10 cellular contexts compared by ENCODE assay signal in genomic region chr21:45011911-45012660, GRCh38.
DNase-seq lines count a peak whose midpoint lies in the region; ATAC-seq and TF ChIP-seq lines count a peak whose summit lies in the region.
"Had no signal": no experiment of that assay in that cellular context is flagged by ENCODE, and none has a peak within 500 bp of the region (broad histone marks: within the 10 kb centered on the region; RNA-seq: fewer than 3 reads in every experiment).

No MANE protein-coding gene starts in this region.

- H3K27ac ChIP-seq in psoas muscle: no peak overlapping the region

- H3K27ac Mint-ChIP-seq in effector memory CD8-positive, alpha-beta T cell: no peak overlapping the region
- H3K27ac Mint-ChIP-seq: activated CD8-positive, alpha-beta T cell treated with anti-CD3 and anti-CD28 coated beads for 36 hours had no signal

- peaks cover 15% of the 10 kb centered on the region for H3K4me1 ChIP-seq in psoas muscle

- H3K4me3 ChIP-seq in fibroblast of villous mesenchyme (ENCODE audit: low read depth, low read length): no peak overlapping the region
- no peak overlapping the region for H3K4me3 ChIP-seq in psoas muscle
- H3K4me3 ChIP-seq in lower leg skin (ENCODE audit: low read depth, poor library complexity, severe bottlenecking): no peak overlapping the region
- H3K4me3 ChIP-seq: lung had no signal

- no peak for TF ChIP-seq POLR2A in lower leg skin (IDR thresholded peaks at IDR 0.05)

- peaks cover 0 to 3% of the 10 kb centered on the region in 2 donors for H3K4me1 Mint-ChIP-seq in effector memory CD8-positive, alpha-beta T cell (ENCODE audit: low read depth in 2 of 2)

- no peaks in the 10 kb centered on the region for H3K27me3 ChIP-seq in psoas muscle (ENCODE audit: insufficient read depth in 3 of 3, low read length in 2 of 3)

- TF ChIP-seq CTCF in fibroblast of villous mesenchyme (IDR thresholded peaks at IDR 0.05; ENCODE audit: insufficient read depth, low read depth, low read length): peak; percentile 34
- TF ChIP-seq CTCF in psoas muscle (IDR thresholded peaks at IDR 0.05): peak; percentile 4
- no peak for TF ChIP-seq CTCF in lower leg skin (IDR thresholded peaks at IDR 0.05)

- intact Hi-C loops in psoas muscle (cut with DNase I) (no loop called here), lower leg skin (cut with DNase I; ENCODE audit: low total_unique reads) (no loop called here)

- 41 to 55% (median 43%) methylated on average over 30 of the region's 30 CpGs for WGBS in psoas muscle, 3 donors
- 66 to 71% methylated on average over 26 to 28 of the region's 30 CpGs for WGBS in lower leg skin, 2 donors

- H3K36me3 ChIP-seq in psoas muscle (ENCODE audit: insufficient read depth in 1 of 2, low read depth in 1 of 2): no peaks in the 10 kb centered on the region

- no peaks in the 10 kb centered on the region for H3K36me3 Mint-ChIP-seq in effector memory CD8-positive, alpha-beta T cell (ENCODE audit: insufficient read depth)

- peak; percentile 99 for DNase-seq in EL
- DNase-seq in RPMI7951 (ENCODE audit: low read depth): peak; percentile 84
- peak; percentile 88 for DNase-seq in fibroblast of villous mesenchyme (ENCODE audit: low read depth)
- peak; percentile 61 to 62 for DNase-seq in psoas muscle
- DNase-seq in NOMO-1 treated with dmso at 0.1 percent for 144 hours (lab: John Stamatoyannopoulos, UW; ENCODE audit: unreplicated experiment): no peak
- DNase-seq in nucleus accumbens (lab: John Stamatoyannopoulos, UW): no peak
- no peak for DNase-seq in lower leg skin (ENCODE audit: low spot score in 2 of 2)
- DNase-seq in effector memory CD8-positive, alpha-beta T cell: no peak
- DNase-seq: activated CD8-positive, alpha-beta T cell treated with anti-CD3 and anti-CD28 coated beads for 36 hours had no signal

- peak; percentile 81 to 92 (median 90) for ATAC-seq in psoas muscle
- no peak for ATAC-seq in effector memory CD8-positive, alpha-beta T cell (replicated peaks)
- ATAC-seq: activated CD8-positive, alpha-beta T cell treated with anti-CD3 and anti-CD28 coated beads for 36 hours had no signal

- H3K27me3 Mint-ChIP-seq in effector memory CD8-positive, alpha-beta T cell: peaks cover 74 to 96% of the 10 kb centered on the region in 2 donors

- H3K4me3 Mint-ChIP-seq in effector memory CD8-positive, alpha-beta T cell: no peak overlapping the region
- H3K4me3 Mint-ChIP-seq: activated CD8-positive, alpha-beta T cell treated with anti-CD3 and anti-CD28 coated beads for 36 hours had no signal

- no peaks in the 10 kb centered on the region for H3K9me3 ChIP-seq in psoas muscle

- H3K9me3 Mint-ChIP-seq in effector memory CD8-positive, alpha-beta T cell: no peaks in the 10 kb centered on the region
- H3K9me3 Mint-ChIP-seq: activated CD8-positive, alpha-beta T cell treated with anti-CD3 and anti-CD28 coated beads for 36 hours had no signal

Comparison
In these comparisons a context has a peak if more than half of its experiments do, and no peak if none do; other contexts are left out.
1. DNase-seq: peak in EL (single experiment), RPMI7951 (single experiment), fibroblast of villous mesenchyme (single experiment) and psoas muscle (2 of 2); none in NOMO-1 treated with dmso at 0.1 percent for 144 hours (single experiment), nucleus accumbens (0 of 56), lower leg skin (0 of 2) and effector memory CD8-positive, alpha-beta T cell (0 of 3).
2. CTCF ChIP-seq: peak in fibroblast of villous mesenchyme (single experiment) and psoas muscle (single experiment); none in lower leg skin (0 of 3).